8 cellular contexts compared by ENCODE assay signal in the genomic region with DNA sequence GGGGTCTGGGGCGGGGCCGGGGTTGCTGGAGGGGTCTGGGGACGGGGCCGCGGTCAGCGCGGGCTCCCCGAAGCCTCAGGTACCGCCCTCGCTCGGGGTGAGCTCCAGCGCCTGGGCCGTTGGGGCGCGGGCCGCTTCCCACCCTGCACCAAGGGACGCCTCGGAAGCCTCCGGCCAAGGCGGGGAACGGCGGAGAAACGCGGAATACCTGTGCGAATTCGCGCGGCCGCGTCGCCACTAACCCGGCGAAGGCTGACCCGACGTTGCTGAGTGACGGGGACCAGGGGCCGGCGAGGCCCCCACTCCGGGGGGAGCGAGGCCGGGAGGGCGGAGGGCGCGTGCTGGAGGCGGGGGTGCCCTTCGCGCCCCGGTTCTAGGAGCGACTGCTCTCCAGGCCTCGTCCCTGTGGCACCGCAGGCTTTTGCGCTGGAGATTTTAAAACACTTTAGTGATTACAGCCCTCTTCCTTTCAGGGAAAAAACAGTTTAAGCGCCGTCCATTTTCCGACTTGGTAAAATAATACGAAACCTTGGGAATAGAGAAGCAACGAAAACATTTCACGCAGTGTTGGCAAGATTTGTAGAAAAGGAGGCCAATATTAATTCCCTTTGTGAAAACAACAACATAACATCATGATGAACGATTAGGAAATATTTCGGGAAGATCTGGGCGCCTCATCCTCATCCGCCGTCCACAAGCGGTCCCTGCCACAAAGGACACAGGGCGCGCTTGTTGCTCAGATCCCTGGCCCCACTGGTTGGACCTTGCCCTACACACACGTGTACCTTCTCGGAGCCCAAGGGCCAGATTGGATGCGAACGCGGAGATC. TPM values are rescaled to one million over a fixed set of nuclear protein-coding genes. Genes with fewer than 3 reads are reported as not detected.
DNase-seq lines count a peak whose midpoint lies in the region; ATAC-seq, FAIRE-seq and TF ChIP-seq lines count a peak whose summit lies in the region.

No MANE protein-coding gene starts in this region.

- peaks cover 27% of the 10 kb centered on the region for H4K20me1 ChIP-seq in BLaER1

- TF ChIP-seq CTCF in ascending aorta (IDR thresholded peaks at IDR 0.05), result no peak
- no peak for TF ChIP-seq CTCF in kidney (IDR thresholded peaks at IDR 0.05; ENCODE audit: borderline replicate concordance, extremely low read depth, insufficient read depth)

- intact Hi-C loops in ascending aorta (cut with DNase I), result no loop called here
- intact Hi-C loops in kidney (cut with DNase I), result no loop called here

- H3K9me3 ChIP-seq in BLaER1 (peaks cover 36% of the 10 kb centered on the region), HUES48 (ENCODE audit: control insufficient read depth, insufficient read depth, low read length) (no peaks in the 10 kb centered on the region), ascending aorta (no peaks in the 10 kb centered on the region), kidney (ENCODE audit: control insufficient read depth in 1 of 2, low read length in 2 of 2) (no peaks in the 10 kb centered on the region), stomach smooth muscle (ENCODE audit: control insufficient read depth in 2 of 2, low read length in 2 of 2) (no peaks in the 10 kb centered on the region)

- no peak for ATAC-seq in HG02885 (IDR thresholded peaks at IDR 0.05; ENCODE audit: poor library complexity, unreplicated experiment)

- no peak overlapping the region for H3K27ac ChIP-seq in BLaER1
- H3K27ac ChIP-seq in HUES48 (ENCODE audit: low read depth, low read length), result peak overlapping the region; percentile 61
- no peak overlapping the region for H3K27ac ChIP-seq in ascending aorta
- no peak overlapping the region for H3K27ac ChIP-seq in kidney (ENCODE audit: low read depth in 2 of 2, low read length in 2 of 2)
- no peak overlapping the region for H3K27ac ChIP-seq in stomach smooth muscle (ENCODE audit: low read length)

- H3K4me1 ChIP-seq in BLaER1 (peaks cover 20% of the 10 kb centered on the region), HUES48 (ENCODE audit: control insufficient read depth, insufficient read depth, low read length) (peaks cover 17% of the 10 kb centered on the region), ascending aorta (peaks cover 5% of the 10 kb centered on the region in 2 donors), kidney (ENCODE audit: control insufficient read depth in 1 of 2, insufficient read depth in 1 of 2, low read depth in 1 of 2, low read length in 2 of 2) (peaks cover 0 to 7% of the 10 kb centered on the region in 2 donors), stomach smooth muscle (ENCODE audit: control insufficient read depth, insufficient read depth, low read length) (peaks cover 20% of the 10 kb centered on the region)

- DNase-seq in ascending aorta (ENCODE audit: low spot score in 2 of 2), result no peak
- DNase-seq in kidney, result peak; percentile 69
- DNase-seq in GM19240 (ENCODE audit: insufficient read length, low spot score), result no peak
- no peak for DNase-seq in effector CD8-positive, alpha-beta T cell (lab: John Stamatoyannopoulos, UW)

- H3K36me3 ChIP-seq in BLaER1 (no peaks in the 10 kb centered on the region), HUES48 (ENCODE audit: control insufficient read depth, insufficient read depth, low read length) (no peaks in the 10 kb centered on the region), ascending aorta (no peaks in the 10 kb centered on the region), kidney (ENCODE audit: control insufficient read depth in 1 of 2, insufficient read depth in 2 of 2, low read length in 2 of 2) (no peaks in the 10 kb centered on the region), stomach smooth muscle (ENCODE audit: control insufficient read depth in 2 of 2, insufficient read depth in 2 of 2, low read length in 2 of 2) (no peaks in the 10 kb centered on the region)

- no peak overlapping the region for H3K9ac ChIP-seq in BLaER1
- peak overlapping the region; percentile 49 for H3K9ac ChIP-seq in HUES48 (ENCODE audit: low read depth, low read length)
- no peak overlapping the region for H3K9ac ChIP-seq in kidney (ENCODE audit: low read length in 2 of 2)
- H3K9ac ChIP-seq in stomach smooth muscle (ENCODE audit: low read length in 2 of 2), result no peak overlapping the region

- H3K27me3 ChIP-seq in BLaER1 (peaks cover 72% of the 10 kb centered on the region), HUES48 (ENCODE audit: control insufficient read depth, insufficient read depth, low read length) (peaks cover 12% of the 10 kb centered on the region), ascending aorta (peaks cover 18% of the 10 kb centered on the region), stomach smooth muscle (ENCODE audit: control insufficient read depth in 1 of 2, insufficient read depth in 2 of 2, low read length in 2 of 2) (peaks cover 30 to 42% of the 10 kb centered on the region in 2 donors)

- peak overlapping the region; percentile 63 for H3K4me2 ChIP-seq in BLaER1

- no peak for FAIRE-seq in kidney (lab: Jason Lieb, UNC)

- H3K4me3 ChIP-seq in BLaER1 (peak overlapping the region; percentile 51), HUES48 (ENCODE audit: low read depth, low read length) (peak overlapping the region; percentile 79), ascending aorta (peak overlapping the region; percentile 54 to 68), kidney (ENCODE audit: low read length in 2 of 2) (peak overlapping the region in 1 of 2 donors; percentile 35), stomach smooth muscle (ENCODE audit: low read length in 2 of 2) (peak overlapping the region; percentile 48 to 52)

RNA-seq across cellular contexts. Expression of a gene that starts 1.0 kb away (rescaled TPM):
- total RNA-seq in ascending aorta (not detected), kidney (not detected)
- 4.5 TPM for polyA plus RNA-seq in kidney (ENCODE audit: insufficient read depth, low read depth, low replicate concordance)
